ENCODE assay signal across 1 cellular context in the genomic region with DNA sequence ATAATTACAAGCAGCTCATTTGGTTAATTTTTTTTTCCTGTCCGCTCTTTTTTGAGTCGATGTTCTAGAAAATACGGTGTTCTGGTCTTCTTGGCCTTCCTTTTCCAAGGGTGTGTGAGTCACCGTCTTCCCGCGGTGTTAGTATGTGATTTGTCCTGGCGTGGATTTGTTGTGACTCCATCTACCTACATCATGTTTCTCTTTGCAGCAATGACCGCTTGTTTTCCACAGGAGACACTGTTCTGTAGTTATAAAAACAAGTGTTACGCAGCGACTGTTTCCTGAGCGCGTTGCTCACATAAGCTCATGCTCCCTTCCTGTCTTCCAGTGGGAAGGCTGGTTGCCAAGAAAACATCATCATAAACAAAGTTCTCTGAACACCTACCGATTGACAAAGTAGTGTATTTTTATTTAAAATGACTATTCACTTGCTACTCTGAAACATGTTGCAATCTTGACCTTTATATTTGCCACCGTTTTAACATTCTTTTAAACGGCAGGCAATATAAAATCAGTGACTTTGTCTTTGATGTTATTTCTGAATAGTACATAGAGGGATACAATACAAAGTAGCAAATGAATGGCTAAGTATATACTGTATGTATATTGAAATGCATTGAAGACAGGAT.
TF ChIP-seq lines count a peak whose summit lies in the region.

No MANE protein-coding gene starts in this region.

TF ChIP-seq in GM23338, 12 proteins besides CTCF, POLR2A, EP300 and RAD21:
- TF ChIP-seq, protein P1, sequence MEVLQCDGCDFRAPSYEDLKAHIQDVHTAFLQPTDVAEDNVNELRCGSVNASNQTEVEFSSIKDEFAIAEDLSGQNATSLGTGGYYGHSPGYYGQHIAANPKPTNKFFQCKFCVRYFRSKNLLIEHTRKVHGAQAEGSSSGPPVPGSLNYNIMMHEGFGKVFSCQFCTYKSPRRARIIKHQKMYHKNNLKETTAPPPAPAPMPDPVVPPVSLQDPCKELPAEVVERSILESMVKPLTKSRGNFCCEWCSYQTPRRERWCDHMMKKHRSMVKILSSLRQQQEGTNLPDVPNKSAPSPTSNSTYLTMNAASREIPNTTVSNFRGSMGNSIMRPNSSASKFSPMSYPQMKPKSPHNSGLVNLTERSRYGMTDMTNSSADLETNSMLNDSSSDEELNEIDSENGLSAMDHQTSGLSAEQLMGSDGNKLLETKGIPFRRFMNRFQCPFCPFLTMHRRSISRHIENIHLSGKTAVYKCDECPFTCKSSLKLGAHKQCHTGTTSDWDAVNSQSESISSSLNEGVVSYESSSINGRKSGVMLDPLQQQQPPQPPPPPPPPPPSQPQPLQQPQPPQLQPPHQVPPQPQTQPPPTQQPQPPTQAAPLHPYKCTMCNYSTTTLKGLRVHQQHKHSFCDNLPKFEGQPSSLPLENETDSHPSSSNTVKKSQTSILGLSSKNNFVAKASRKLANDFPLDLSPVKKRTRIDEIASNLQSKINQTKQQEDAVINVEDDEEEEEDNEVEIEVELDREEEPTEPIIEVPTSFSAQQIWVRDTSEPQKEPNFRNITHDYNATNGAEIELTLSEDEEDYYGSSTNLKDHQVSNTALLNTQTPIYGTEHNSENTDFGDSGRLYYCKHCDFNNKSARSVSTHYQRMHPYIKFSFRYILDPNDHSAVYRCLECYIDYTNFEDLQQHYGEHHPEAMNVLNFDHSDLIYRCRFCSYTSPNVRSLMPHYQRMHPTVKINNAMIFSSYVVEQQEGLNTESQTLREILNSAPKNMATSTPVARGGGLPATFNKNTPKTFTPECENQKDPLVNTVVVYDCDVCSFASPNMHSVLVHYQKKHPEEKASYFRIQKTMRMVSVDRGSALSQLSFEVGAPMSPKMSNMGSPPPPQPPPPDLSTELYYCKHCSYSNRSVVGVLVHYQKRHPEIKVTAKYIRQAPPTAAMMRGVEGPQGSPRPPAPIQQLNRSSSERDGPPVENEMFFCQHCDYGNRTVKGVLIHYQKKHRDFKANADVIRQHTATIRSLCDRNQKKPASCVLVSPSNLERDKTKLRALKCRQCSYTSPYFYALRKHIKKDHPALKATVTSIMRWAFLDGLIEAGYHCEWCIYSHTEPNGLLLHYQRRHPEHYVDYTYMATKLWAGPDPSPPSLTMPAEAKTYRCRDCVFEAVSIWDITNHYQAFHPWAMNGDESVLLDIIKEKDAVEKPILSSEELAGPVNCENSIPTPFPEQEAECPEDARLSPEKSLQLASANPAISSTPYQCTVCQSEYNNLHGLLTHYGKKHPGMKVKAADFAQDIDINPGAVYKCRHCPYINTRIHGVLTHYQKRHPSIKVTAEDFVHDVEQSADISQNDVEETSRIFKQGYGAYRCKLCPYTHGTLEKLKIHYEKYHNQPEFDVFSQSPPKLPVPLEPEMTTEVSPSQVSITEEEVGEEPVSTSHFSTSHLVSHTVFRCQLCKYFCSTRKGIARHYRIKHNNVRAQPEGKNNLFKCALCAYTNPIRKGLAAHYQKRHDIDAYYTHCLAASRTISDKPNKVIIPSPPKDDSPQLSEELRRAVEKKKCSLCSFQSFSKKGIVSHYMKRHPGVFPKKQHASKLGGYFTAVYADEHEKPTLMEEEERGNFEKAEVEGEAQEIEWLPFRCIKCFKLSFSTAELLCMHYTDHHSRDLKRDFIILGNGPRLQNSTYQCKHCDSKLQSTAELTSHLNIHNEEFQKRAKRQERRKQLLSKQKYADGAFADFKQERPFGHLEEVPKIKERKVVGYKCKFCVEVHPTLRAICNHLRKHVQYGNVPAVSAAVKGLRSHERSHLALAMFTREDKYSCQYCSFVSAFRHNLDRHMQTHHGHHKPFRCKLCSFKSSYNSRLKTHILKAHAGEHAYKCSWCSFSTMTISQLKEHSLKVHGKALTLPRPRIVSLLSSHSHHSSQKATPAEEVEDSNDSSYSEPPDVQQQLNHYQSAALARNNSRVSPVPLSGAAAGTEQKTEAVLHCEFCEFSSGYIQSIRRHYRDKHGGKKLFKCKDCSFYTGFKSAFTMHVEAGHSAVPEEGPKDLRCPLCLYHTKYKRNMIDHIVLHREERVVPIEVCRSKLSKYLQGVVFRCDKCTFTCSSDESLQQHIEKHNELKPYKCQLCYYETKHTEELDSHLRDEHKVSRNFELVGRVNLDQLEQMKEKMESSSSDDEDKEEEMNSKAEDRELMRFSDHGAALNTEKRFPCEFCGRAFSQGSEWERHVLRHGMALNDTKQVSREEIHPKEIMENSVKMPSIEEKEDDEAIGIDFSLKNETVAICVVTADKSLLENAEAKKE (CRISPR knock-in tag; IDR thresholded peaks at IDR 0.05), result no peak
- TF ChIP-seq CREB1 (CRISPR knock-in tag; IDR thresholded peaks at IDR 0.05; ENCODE audit: low read depth), result no peak
- TF ChIP-seq, protein P2, sequence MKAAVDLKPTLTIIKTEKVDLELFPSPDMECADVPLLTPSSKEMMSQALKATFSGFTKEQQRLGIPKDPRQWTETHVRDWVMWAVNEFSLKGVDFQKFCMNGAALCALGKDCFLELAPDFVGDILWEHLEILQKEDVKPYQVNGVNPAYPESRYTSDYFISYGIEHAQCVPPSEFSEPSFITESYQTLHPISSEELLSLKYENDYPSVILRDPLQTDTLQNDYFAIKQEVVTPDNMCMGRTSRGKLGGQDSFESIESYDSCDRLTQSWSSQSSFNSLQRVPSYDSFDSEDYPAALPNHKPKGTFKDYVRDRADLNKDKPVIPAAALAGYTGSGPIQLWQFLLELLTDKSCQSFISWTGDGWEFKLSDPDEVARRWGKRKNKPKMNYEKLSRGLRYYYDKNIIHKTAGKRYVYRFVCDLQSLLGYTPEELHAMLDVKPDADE (IDR thresholded peaks at IDR 0.05), result no peak
